In the genomic region with DNA sequence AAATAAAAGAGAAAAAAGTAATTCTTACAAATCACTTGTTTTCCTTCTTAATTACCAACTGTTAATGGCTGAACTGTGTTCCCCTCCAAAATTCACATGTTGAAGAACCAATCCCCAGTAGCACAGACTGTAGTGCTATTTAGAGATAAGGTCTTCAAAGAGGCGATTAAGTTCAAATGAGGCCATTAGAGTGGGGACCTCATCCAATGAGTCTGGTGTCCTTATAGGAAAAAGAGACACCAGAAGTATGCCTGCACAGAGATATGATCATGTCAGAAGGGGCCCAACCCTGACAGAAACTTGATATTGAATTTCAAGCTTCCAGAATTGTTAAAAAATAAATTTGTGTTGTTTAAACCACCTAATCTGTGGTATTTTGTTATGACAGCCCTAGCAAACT, we compare ENCODE assay signal across 26 cellular contexts.
"Had no signal": no experiment of that assay in that cellular context is flagged by ENCODE, and none has a peak within 500 bp of the region (broad histone marks: within the 10 kb centered on the region; RNA-seq: fewer than 3 reads in every experiment).

No MANE protein-coding gene starts in this region.

- H3K79me2 ChIP-seq: parathyroid adenoma had no signal

- H3K36me3 ChIP-seq: neural progenitor cell, uterus had no signal

- H3K4me2 ChIP-seq: hepatocyte, neural progenitor cell, smooth muscle cell had no signal

- DNase-seq: islet precursor cell; lower lobe of right lung; mammary epithelial cell; mesenchymal stem cell; naive B cell; natural killer cell; nephron progenitor cell; occipital lobe; psoas muscle; right lobe of liver; stimulated activated CD4-positive, alpha-beta T cell treated with anti-CD3 and anti-CD28 coated beads, Interleukin-1b, Interleukin-23, amount 100 ng/mL, for 48 hours; stimulated activated CD4-positive, alpha-beta T cell treated with anti-CD3 and anti-CD28 coated beads, Interleukin-2, amount 100 ng/mL, for 48 hours; stimulated activated CD4-positive, alpha-beta T cell treated with anti-CD3 and anti-CD28 coated beads, Interleukin-4, amount 100 ng/mL, for 4 hours; stimulated activated CD8-positive, alpha-beta memory T cell treated with anti-CD3 and anti-CD28 coated beads, Interleukin-4, amount 100 ng/mL, for 48 hours; stimulated activated naive CD4-positive, alpha-beta T cell treated with Interleukin-2 at 50 U/mL for 16 hours; stimulated activated naive CD8-positive, alpha-beta T cell treated with anti-CD3 and anti-CD28 coated beads, Interleukin-15, amount 100 ng/mL, for 72 hours; substantia nigra; uterus had no signal

- H3K4me1 ChIP-seq: lower lobe of right lung, neural progenitor cell, parathyroid adenoma, psoas muscle, tibial nerve, uterus had no signal

- H3K27ac ChIP-seq: hepatocyte, lower lobe of right lung, neural progenitor cell, neutrophil, parathyroid adenoma, psoas muscle, right lobe of liver, tibial nerve, uterus had no signal

- H3K9ac ChIP-seq: neural progenitor cell, parathyroid adenoma had no signal

- H3K27me3 ChIP-seq: hepatocyte, neural progenitor cell, neutrophil, right lobe of liver, tibial nerve, uterus had no signal

- ATAC-seq: left lobe of liver; lower lobe of right lung; natural killer cell; psoas muscle; right lobe of liver; stimulated activated memory B cell treated with anti-CD40 and anti-IgM and Interleukin-4, amounts not matched to agents 10 μg/mL and 1 μg/mL and 100 μg/mL, for 72 hours; stimulated activated naive CD8-positive, alpha-beta T cell treated with anti-CD3 and anti-CD28 coated beads, Interleukin-15, amount 100 ng/mL, for 72 hours had no signal

- H2AFZ ChIP-seq: hepatocyte, neural progenitor cell, parathyroid adenoma had no signal

- H3K4me3 ChIP-seq: hepatocyte, lower lobe of right lung, neural progenitor cell, psoas muscle, right lobe of liver, smooth muscle cell, tibial nerve, uterus had no signal

- H3K9me3 ChIP-seq: lower lobe of right lung, neutrophil, psoas muscle, right lobe of liver, tibial nerve, uterus had no signal
